ENCODE assay signal across 14 cellular contexts in genomic region chr16:88370365-88370764, GRCh38. TPM values are rescaled to one million over a fixed set of nuclear protein-coding genes. Genes with fewer than 3 reads are reported as not detected.
DNase-seq lines count a peak whose midpoint lies in the region; ATAC-seq and TF ChIP-seq lines count a peak whose summit lies in the region.
"Had no signal": no experiment of that assay in that cellular context is flagged by ENCODE, and none has a peak within 500 bp of the region (broad histone marks: within the 10 kb centered on the region; RNA-seq: fewer than 3 reads in every experiment).

No MANE protein-coding gene starts in this region.

- H3K4me1 ChIP-seq in left ventricle myocardium inferior (no peaks in the 10 kb centered on the region), lower lobe of right lung (no peaks in the 10 kb centered on the region), aorta (ENCODE audit: control insufficient read depth in 1 of 2, insufficient read depth in 2 of 2, low read length in 2 of 2) (no peaks in the 10 kb centered on the region), PC-9 (replicated peaks; ENCODE audit: insufficient read depth) (no peaks in the 10 kb centered on the region)

- no peak overlapping the region for H3K27ac ChIP-seq in left ventricle myocardium inferior (replicated peaks)
- no peak overlapping the region for H3K27ac ChIP-seq in lower lobe of right lung
- H3K27ac ChIP-seq in aorta (ENCODE audit: low read depth in 1 of 2, low read length in 2 of 2), result no peak overlapping the region
- no peak overlapping the region for H3K27ac ChIP-seq in PC-9
- H3K27ac ChIP-seq: 22Rv1, BLaER1 had no signal

- ATAC-seq in Right ventricle myocardium inferior (no peak), lower lobe of right lung (no peak), aorta (ENCODE audit: low FRiP score) (no peak), GM21367 (IDR thresholded peaks at IDR 0.05; ENCODE audit: unreplicated experiment) (no peak)

- TF ChIP-seq CTCF in left ventricle myocardium inferior (IDR thresholded peaks at IDR 0.05; ENCODE audit: borderline replicate concordance) (no peak), chondrocyte (IDR thresholded peaks at IDR 0.05) (no peak), lower lobe of right lung (IDR thresholded peaks at IDR 0.05) (no peak), PC-9 (conservative IDR thresholded peaks at IDR 0.05) (no peak)

- intact Hi-C loops in Right ventricle myocardium inferior (cut with DNase I) (no loop called here), left ventricle myocardium inferior (cut with micrococcal nuclease) (no loop called here), lower lobe of right lung (cut with DNase I) (no loop called here), aorta (cut with DNase I) (no loop called here), PC-9 (cut with micrococcal nuclease; ENCODE audit: unreplicated experiment) (no loop called here)

- H3K9me3 Mint-ChIP-seq in chondrocyte (ENCODE audit: low read depth), result no peaks in the 10 kb centered on the region

- H3K4me3 ChIP-seq in left ventricle myocardium inferior (no peak overlapping the region), lower lobe of right lung (no peak overlapping the region), aorta (ENCODE audit: low read length in 2 of 2) (no peak overlapping the region), PC-9 (no peak overlapping the region)
- H3K4me3 ChIP-seq: BLaER1 had no signal

- WGBS in aorta, 2 donors, result 93% methylated on average over 15 of the region's 15 CpGs

- no peaks in the 10 kb centered on the region for H3K36me3 ChIP-seq in left ventricle myocardium inferior
- H3K36me3 ChIP-seq in lower lobe of right lung, result no peaks in the 10 kb centered on the region
- no peaks in the 10 kb centered on the region for H3K36me3 ChIP-seq in aorta (ENCODE audit: control insufficient read depth in 1 of 2, insufficient read depth in 2 of 2, low read length in 1 of 2)
- no peaks in the 10 kb centered on the region for H3K36me3 ChIP-seq in PC-9 (ENCODE audit: low read depth)
- H3K36me3 ChIP-seq: BLaER1 had no signal

- H3K4me2 ChIP-seq in PC-9, result no peak overlapping the region
- H3K4me2 ChIP-seq: BLaER1 had no signal

- H3K4me3 Mint-ChIP-seq in chondrocyte (ENCODE audit: unreplicated experiment), result no peak overlapping the region
- H3K4me3 Mint-ChIP-seq: CD4-positive, CD25-positive, alpha-beta regulatory T cell had no signal

- DNase-seq in Right ventricle myocardium inferior (ENCODE audit: missing footprints) (peak; percentile 68), left ventricle myocardium inferior (no peak), chondrocyte (ENCODE audit: low spot score) (peak; percentile 50), lower lobe of right lung (peak; percentile 20), aorta (peak; percentile 21 to 44), PC-9 (no peak)
- DNase-seq: AML-193; CD4-positive, CD25-positive, alpha-beta regulatory T cell; DMS53; GF-D8; HCEC 1CT had no signal

- CTCF ChIA-PET in PC-9 (lab: Charles Lee), result no interaction called here

- no peaks in the 10 kb centered on the region for H3K27me3 Mint-ChIP-seq in chondrocyte (ENCODE audit: low read depth)
- H3K27me3 Mint-ChIP-seq: CD4-positive, CD25-positive, alpha-beta regulatory T cell had no signal

- H3K27me3 ChIP-seq in left ventricle myocardium inferior (ENCODE audit: low read depth), result peaks cover 20% of the 10 kb centered on the region
- peaks cover 4% of the 10 kb centered on the region for H3K27me3 ChIP-seq in lower lobe of right lung (ENCODE audit: low read depth)
- H3K27me3 ChIP-seq in aorta (ENCODE audit: control insufficient read depth in 1 of 2, insufficient read depth in 2 of 2, low read length in 1 of 2), result no peaks in the 10 kb centered on the region
- H3K27me3 ChIP-seq in PC-9 (ENCODE audit: insufficient read depth, low read depth), result no peaks in the 10 kb centered on the region
- H3K27me3 ChIP-seq: BLaER1 had no signal

- H3K9me3 ChIP-seq in left ventricle myocardium inferior (replicated peaks) (no peaks in the 10 kb centered on the region), lower lobe of right lung (no peaks in the 10 kb centered on the region), aorta (ENCODE audit: control insufficient read depth, low read length) (no peaks in the 10 kb centered on the region), PC-9 (ENCODE audit: insufficient read depth, low read depth) (no peaks in the 10 kb centered on the region)

- H3K4me1 Mint-ChIP-seq in chondrocyte (ENCODE audit: low read depth), result peaks cover 3% of the 10 kb centered on the region
- H3K4me1 Mint-ChIP-seq: CD4-positive, CD25-positive, alpha-beta regulatory T cell had no signal

- H4K20me1 ChIP-seq in PC-9 (ENCODE audit: insufficient read depth), result no peaks in the 10 kb centered on the region
- H4K20me1 ChIP-seq: BLaER1 had no signal

- no peaks in the 10 kb centered on the region for H3F3A ChIP-seq in PC-9 (ENCODE audit: insufficient read depth, low read depth)

- H2AFZ ChIP-seq in PC-9, result no peak overlapping the region

- H3K79me2 ChIP-seq in PC-9 (ENCODE audit: low read depth), result no peaks in the 10 kb centered on the region

- BruUV-seq in PC-9 (replicated peaks; lab: Mats Ljungman, UMichigan), result no TSS peak

- H3K9me2 ChIP-seq in PC-9 (ENCODE audit: insufficient read depth), result no peaks in the 10 kb centered on the region

- H3K36me3 Mint-ChIP-seq in chondrocyte (ENCODE audit: low read depth), result no peaks in the 10 kb centered on the region
- H3K36me3 Mint-ChIP-seq: CD4-positive, CD25-positive, alpha-beta regulatory T cell had no signal

- POLR2A ChIA-PET in PC-9 (lab: Charles Lee; ENCODE audit: unreplicated experiment), result no interaction called here

- no peak overlapping the region for H3K27ac Mint-ChIP-seq in chondrocyte (ENCODE audit: unreplicated experiment)
- H3K27ac Mint-ChIP-seq: CD4-positive, CD25-positive, alpha-beta regulatory T cell had no signal

RNA-seq across cellular contexts. Expression of gene ZNF469, which starts 12.4 kb away (rescaled TPM):
- total RNA-seq in Right ventricle myocardium inferior (0.92 TPM), left ventricle myocardium inferior (0.74 TPM), chondrocyte (19.0 to 62.8 TPM (median 60.5 TPM) in 3 replicates), lower lobe of right lung (2.0 TPM), aorta (1 to 10 TPM; 1.9 to 5.2 TPM), PC-9 (2021) (9.8 and 16.1 TPM in 2 replicates)
- under 1 TPM; 0.38 to 0.54 TPM for polyA plus RNA-seq in aorta

Comparison
In these comparisons a context has a peak if more than half of its experiments do, and no peak if none do; other contexts are left out.
1. DNase-seq: peak in Right ventricle myocardium inferior (single experiment), chondrocyte (single experiment), lower lobe of right lung (single experiment) and aorta (2 of 2); none in left ventricle myocardium inferior (single experiment) and PC-9 (0 of 2).